13 cellular contexts compared by ENCODE assay signal in genomic region chr14:75150150-75150549, GRCh38. TPM values are rescaled to one million over a fixed set of nuclear protein-coding genes. Genes with fewer than 3 reads are reported as not detected.
DNase-seq lines count a peak whose midpoint lies in the region; ATAC-seq and TF ChIP-seq lines count a peak whose summit lies in the region.
"Had no signal": no experiment of that assay in that cellular context is flagged by ENCODE, and none has a peak within 500 bp of the region (broad histone marks: within the 10 kb centered on the region; RNA-seq: fewer than 3 reads in every experiment).

No MANE protein-coding gene starts in this region.

- H2BK120ac ChIP-seq in neuronal stem cell (ENCODE audit: low read depth, low read length), result no peak overlapping the region

- WGBS in neuronal stem cell (ENCODE audit: extremely low coverage in 2 of 2, insufficient read length in 2 of 2, insufficient replicate concordance in 1 of 2), 2 donors, result no CpG with 5 or more reads among the region's 2 CpGs

- DNase-seq in CD1c-positive myeloid dendritic cell (ENCODE audit: extremely low spot score), result peak; percentile 52
- DNase-seq in fibroblast of villous mesenchyme (ENCODE audit: low read depth), result peak; percentile 93
- peak; percentile 74 to 80 for DNase-seq in gastrocnemius medialis
- no peak for DNase-seq in neuronal stem cell (ENCODE audit: low spot score)
- DNase-seq in pons (ENCODE audit: low spot score), result no peak
- no peak for DNase-seq in NCI-H345 (lab: John Stamatoyannopoulos, UW)
- DNase-seq: activated CD4-positive, alpha-beta memory T cell treated with anti-CD3 and anti-CD28 coated beads, Interleukin-2, amount 10 ng/mL, durations not matched to agents 7 days and 5 days; effector CD8-positive, alpha-beta T cell; NCI-H1092 treated with DMSO at 0.1 percent for 48 hours; NCI-H2227 treated with DMSO at 0.1 percent for 48 hours; stimulated activated CD4-positive, alpha-beta T cell treated with anti-CD3 and anti-CD28 coated beads, Interleukin-4, amount 100 ng/mL, for 4 hours had no signal

- peaks cover 3% of the 10 kb centered on the region for H3K79me1 ChIP-seq in neuronal stem cell (ENCODE audit: low read depth, low read length)

- H2BK12ac ChIP-seq in neuronal stem cell (ENCODE audit: low read length), result no peak overlapping the region

- TF ChIP-seq POLR2A in gastrocnemius medialis (IDR thresholded peaks at IDR 0.05), result peak; percentile 23 to 68

- TF ChIP-seq CTCF in fibroblast of villous mesenchyme (IDR thresholded peaks at IDR 0.05; ENCODE audit: insufficient read depth, low read depth, low read length) (no peak), gastrocnemius medialis (IDR thresholded peaks at IDR 0.05 in 4 of 5, conservative IDR thresholded peaks at IDR 0.05 in 1 of 5) (no peak)

- ATAC-seq in gastrocnemius medialis, result peak; percentile 93 to 94
- ATAC-seq in GM21367 (IDR thresholded peaks at IDR 0.05; ENCODE audit: unreplicated experiment), result no peak

- no peaks in the 10 kb centered on the region for H3K9me3 ChIP-seq in gastrocnemius medialis
- no peaks in the 10 kb centered on the region for H3K9me3 ChIP-seq in neuronal stem cell (replicated peaks in 1 of 2; ENCODE audit: control insufficient read depth in 2 of 2, insufficient read depth in 1 of 2, low read depth in 1 of 2, low read length in 2 of 2)

- H2BK15ac ChIP-seq in neuronal stem cell (ENCODE audit: low read length), result no peak overlapping the region

- no peak overlapping the region for H3K9ac ChIP-seq in neuronal stem cell (ENCODE audit: low read depth, low read length, poor library complexity)

- no peak overlapping the region for H4K8ac ChIP-seq in neuronal stem cell (ENCODE audit: low read depth, low read length)

- H3K4me1 ChIP-seq in gastrocnemius medialis (peaks cover 57 to 58% of the 10 kb centered on the region in 2 donors), neuronal stem cell (ENCODE audit: control insufficient read depth in 2 of 2, insufficient read depth in 1 of 2, low read depth in 1 of 2, low read length in 2 of 2) (peaks cover 9 to 10% of the 10 kb centered on the region in 2 donors)

- no peak overlapping the region for H3K14ac ChIP-seq in neuronal stem cell (ENCODE audit: low read length)

- H3K4me2 ChIP-seq in neuronal stem cell (ENCODE audit: insufficient read depth, low read length, poor library complexity, severe bottlenecking), result no peak overlapping the region

- no peak overlapping the region for H3K23ac ChIP-seq in neuronal stem cell (ENCODE audit: low read depth, low read length, poor library complexity)

- H3K36me3 ChIP-seq in gastrocnemius medialis (peaks cover 0 to 17% of the 10 kb centered on the region in 2 donors), neuronal stem cell (replicated peaks in 1 of 2; ENCODE audit: control insufficient read depth in 2 of 2, insufficient read depth in 2 of 2, low read length in 2 of 2) (peaks cover 3 to 54% of the 10 kb centered on the region in 2 donors)

- H3K4me3 ChIP-seq in fibroblast of villous mesenchyme (ENCODE audit: low read depth, low read length) (no peak overlapping the region), gastrocnemius medialis (no peak overlapping the region), neuronal stem cell (ENCODE audit: low read length in 2 of 2) (no peak overlapping the region)

- in situ Hi-C loops in gastrocnemius medialis (cut with MboI; ENCODE audit: low sequenced_read_pairs in 4 of 4), result loop anchor here in 2 of 4 donors (10.0 kb wide), 2 partner anchors 85 to 105 kb away; no protein-coding TSS in a partner anchor

- no peak overlapping the region for H2AFZ ChIP-seq in neuronal stem cell (ENCODE audit: low read length)

- H3K18ac ChIP-seq in neuronal stem cell (ENCODE audit: low read length), result no peak overlapping the region

- H3K27ac ChIP-seq in angular gyrus (ENCODE audit: low read depth, low read length), result peak overlapping the region; percentile 85
- peak overlapping the region; percentile 89 to 95 (median 92) for H3K27ac ChIP-seq in gastrocnemius medialis
- no peak overlapping the region for H3K27ac ChIP-seq in neuronal stem cell (replicated peaks; ENCODE audit: low read length)

- H3K27me3 ChIP-seq in gastrocnemius medialis (no peaks in the 10 kb centered on the region), neuronal stem cell (ENCODE audit: control insufficient read depth in 3 of 3, insufficient read depth in 3 of 3, low read depth in 1 of 3, low read length in 3 of 3) (no peaks in the 10 kb centered on the region)

- no peak overlapping the region for H4K91ac ChIP-seq in neuronal stem cell (ENCODE audit: low read depth, low read length, poor library complexity)

- no peak overlapping the region for H3K4ac ChIP-seq in neuronal stem cell (ENCODE audit: low read length)

- intact Hi-C loops in gastrocnemius medialis (cut with DNase I; ENCODE audit: low total_unique reads), result loop anchor here (1.0 to 2.0 kb wide), 3 partner anchors 26 to 109 kb away; partner anchors contain the start of gene TMED10

- H2AK5ac ChIP-seq in neuronal stem cell (ENCODE audit: low read depth, low read length), result no peak overlapping the region

- no peak overlapping the region for H2BK5ac ChIP-seq in neuronal stem cell (ENCODE audit: low read length)

RNA-seq across cellular contexts. Expression of gene NEK9, which starts 23.3 kb away (rescaled TPM):
- total RNA-seq in fibroblast of villous mesenchyme, result 32.0 and 39.3 TPM in 2 replicates
- total RNA-seq in gastrocnemius medialis, result 10 to 100 TPM; 36.3 to 93.2 (median 42.6) TPM
- 39.3 TPM for polyA plus RNA-seq in neuronal stem cell (2013, experiment 1 of 2)
- polyA plus RNA-seq in neuronal stem cell (2013, experiment 2 of 2), result 39.5 TPM

RNA-seq across cellular contexts. Expression of gene TMED10, which starts 26.3 kb away (rescaled TPM):
- 215 and 279 TPM in 2 replicates for total RNA-seq in fibroblast of villous mesenchyme
- 100 to 1,000 TPM; 161 to 362 (median 255) TPM for total RNA-seq in gastrocnemius medialis
- polyA plus RNA-seq in neuronal stem cell (2013, experiment 1 of 2), result 134 TPM
- 130 TPM for polyA plus RNA-seq in neuronal stem cell (2013, experiment 2 of 2)

Comparison
In these comparisons a context has a peak if more than half of its experiments do, and no peak if none do; other contexts are left out.
1. DNase-seq: peak in CD1c-positive myeloid dendritic cell (single experiment), fibroblast of villous mesenchyme (single experiment) and gastrocnemius medialis (2 of 2); none in neuronal stem cell (single experiment), pons (single experiment) and NCI-H345 (single experiment).